In the genomic region with DNA sequence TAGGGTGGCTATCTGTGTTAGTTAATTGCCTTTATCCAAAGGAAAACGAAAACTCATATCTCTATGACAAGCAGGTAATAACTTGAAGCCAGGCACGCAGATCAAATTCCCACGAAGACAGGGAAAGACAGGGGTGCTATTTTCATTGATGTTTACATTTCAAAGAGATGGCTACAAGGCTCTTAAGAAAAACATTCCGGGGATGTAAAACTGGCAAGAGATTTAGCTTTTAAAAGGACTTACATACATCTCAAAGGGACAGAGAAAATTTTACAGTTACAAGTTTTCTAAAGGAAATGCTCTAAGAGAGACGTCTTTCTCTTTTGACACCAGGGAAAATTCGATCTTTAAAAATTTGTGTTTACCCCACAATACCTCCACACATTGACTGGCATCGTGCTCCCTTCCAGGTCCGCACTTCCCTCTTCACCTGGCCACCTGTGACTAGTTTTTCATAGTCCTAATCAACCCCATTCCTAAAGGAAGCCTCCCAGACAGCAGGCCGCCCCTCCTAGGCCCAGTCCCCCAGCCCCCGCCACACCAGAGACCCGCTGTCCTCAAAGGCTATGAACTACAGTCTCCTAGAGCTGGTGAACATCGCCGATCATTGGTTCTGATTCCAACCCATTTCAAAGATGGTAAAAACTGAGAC, we compare ENCODE assay signal across 1 cellular context.
TF ChIP-seq lines count a peak whose summit lies in the region.

No MANE protein-coding gene starts in this region.

TF ChIP-seq in HepG2, 621 proteins besides CTCF, POLR2A, EP300 and RAD21:
- TF ChIP-seq THAP11 (CRISPR knock-in tag; IDR thresholded peaks at IDR 0.05) (no peak), MAZ (IDR thresholded peaks at IDR 0.05; ENCODE audit: borderline replicate concordance, low read depth, low read length) (no peak), MAZ (CRISPR knock-in tag; IDR thresholded peaks at IDR 0.05; ENCODE audit: low read depth) (no peak), MATR3 (CRISPR knock-in tag; IDR thresholded peaks at IDR 0.05) (no peak), ZFP36L1 (CRISPR knock-in tag; IDR thresholded peaks at IDR 0.05) (no peak), ZMYM3 (CRISPR knock-in tag; IDR thresholded peaks at IDR 0.05) (peak; percentile 94; the same call in 1 of the 2 replicates), MED8 (CRISPR knock-in tag; IDR thresholded peaks at IDR 0.05; ENCODE audit: insufficient replicate concordance) (peak; percentile 25), KDM1A (CRISPR knock-in tag; IDR thresholded peaks at IDR 0.05) (peak; percentile 78), ZNF350 (CRISPR knock-in tag; IDR thresholded peaks at IDR 0.05; ENCODE audit: borderline replicate concordance, low read depth) (no peak), SIN3A (IDR thresholded peaks at IDR 0.05; ENCODE audit: borderline replicate concordance, low read depth, low read length) (0 out of 2 replicates have a peak, but pooled peaks have one; percentile 4), CHD4 (IDR thresholded peaks at IDR 0.05; ENCODE audit: borderline replicate concordance, low read length) (0 out of 2 replicates have a peak, but pooled peaks have one; percentile 92), PRPF4 (IDR thresholded peaks at IDR 0.05; ENCODE audit: low read depth, low read length, poor library complexity, severe bottlenecking) (no peak), ZNF629 (CRISPR knock-in tag; conservative IDR thresholded peaks at IDR 0.05) (peak; percentile 96), BCL6 (CRISPR knock-in tag; IDR thresholded peaks at IDR 0.05) (no peak)
- TF ChIP-seq, protein P1, sequence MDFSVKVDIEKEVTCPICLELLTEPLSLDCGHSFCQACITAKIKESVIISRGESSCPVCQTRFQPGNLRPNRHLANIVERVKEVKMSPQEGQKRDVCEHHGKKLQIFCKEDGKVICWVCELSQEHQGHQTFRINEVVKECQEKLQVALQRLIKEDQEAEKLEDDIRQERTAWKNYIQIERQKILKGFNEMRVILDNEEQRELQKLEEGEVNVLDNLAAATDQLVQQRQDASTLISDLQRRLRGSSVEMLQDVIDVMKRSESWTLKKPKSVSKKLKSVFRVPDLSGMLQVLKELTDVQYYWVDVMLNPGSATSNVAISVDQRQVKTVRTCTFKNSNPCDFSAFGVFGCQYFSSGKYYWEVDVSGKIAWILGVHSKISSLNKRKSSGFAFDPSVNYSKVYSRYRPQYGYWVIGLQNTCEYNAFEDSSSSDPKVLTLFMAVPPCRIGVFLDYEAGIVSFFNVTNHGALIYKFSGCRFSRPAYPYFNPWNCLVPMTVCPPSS (IDR thresholded peaks at IDR 0.05) = no peak
- TF ChIP-seq, protein P2, sequence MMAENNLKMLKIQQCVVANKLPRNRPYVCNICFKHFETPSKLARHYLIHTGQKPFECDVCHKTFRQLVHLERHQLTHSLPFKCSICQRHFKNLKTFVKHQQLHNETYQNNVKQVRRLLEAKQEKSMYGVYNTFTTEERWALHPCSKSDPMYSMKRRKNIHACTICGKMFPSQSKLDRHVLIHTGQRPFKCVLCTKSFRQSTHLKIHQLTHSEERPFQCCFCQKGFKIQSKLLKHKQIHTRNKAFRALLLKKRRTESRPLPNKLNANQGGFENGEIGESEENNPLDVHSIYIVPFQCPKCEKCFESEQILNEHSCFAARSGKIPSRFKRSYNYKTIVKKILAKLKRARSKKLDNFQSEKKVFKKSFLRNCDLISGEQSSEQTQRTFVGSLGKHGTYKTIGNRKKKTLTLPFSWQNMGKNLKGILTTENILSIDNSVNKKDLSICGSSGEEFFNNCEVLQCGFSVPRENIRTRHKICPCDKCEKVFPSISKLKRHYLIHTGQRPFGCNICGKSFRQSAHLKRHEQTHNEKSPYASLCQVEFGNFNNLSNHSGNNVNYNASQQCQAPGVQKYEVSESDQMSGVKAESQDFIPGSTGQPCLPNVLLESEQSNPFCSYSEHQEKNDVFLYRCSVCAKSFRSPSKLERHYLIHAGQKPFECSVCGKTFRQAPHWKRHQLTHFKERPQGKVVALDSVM (CRISPR knock-in tag; IDR thresholded peaks at IDR 0.05) = no peak
- TF ChIP-seq, protein P3, sequence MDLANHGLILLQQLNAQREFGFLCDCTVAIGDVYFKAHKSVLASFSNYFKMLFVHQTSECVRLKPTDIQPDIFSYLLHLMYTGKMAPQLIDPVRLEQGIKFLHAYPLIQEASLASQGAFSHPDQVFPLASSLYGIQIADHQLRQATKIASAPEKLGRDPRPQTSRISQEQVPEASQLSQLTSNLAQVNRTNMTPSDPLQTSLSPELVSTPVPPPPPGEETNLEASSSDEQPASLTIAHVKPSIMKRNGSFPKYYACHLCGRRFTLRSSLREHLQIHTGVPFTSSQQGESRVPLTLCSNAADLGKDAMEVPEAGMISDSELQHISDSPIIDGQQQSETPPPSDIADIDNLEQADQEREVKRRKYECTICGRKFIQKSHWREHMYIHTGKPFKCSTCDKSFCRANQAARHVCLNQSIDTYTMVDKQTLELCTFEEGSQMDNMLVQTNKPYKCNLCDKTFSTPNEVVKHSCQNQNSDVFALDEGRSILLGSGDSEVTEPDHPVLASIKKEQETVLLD (CRISPR knock-in tag; IDR thresholded peaks at IDR 0.05; ENCODE audit: low read depth) = no peak
- TF ChIP-seq, protein P4, sequence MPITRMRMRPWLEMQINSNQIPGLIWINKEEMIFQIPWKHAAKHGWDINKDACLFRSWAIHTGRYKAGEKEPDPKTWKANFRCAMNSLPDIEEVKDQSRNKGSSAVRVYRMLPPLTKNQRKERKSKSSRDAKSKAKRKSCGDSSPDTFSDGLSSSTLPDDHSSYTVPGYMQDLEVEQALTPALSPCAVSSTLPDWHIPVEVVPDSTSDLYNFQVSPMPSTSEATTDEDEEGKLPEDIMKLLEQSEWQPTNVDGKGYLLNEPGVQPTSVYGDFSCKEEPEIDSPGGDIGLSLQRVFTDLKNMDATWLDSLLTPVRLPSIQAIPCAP (CRISPR knock-in tag; IDR thresholded peaks at IDR 0.05; ENCODE audit: low read depth) = no peak
- TF ChIP-seq, protein P5, sequence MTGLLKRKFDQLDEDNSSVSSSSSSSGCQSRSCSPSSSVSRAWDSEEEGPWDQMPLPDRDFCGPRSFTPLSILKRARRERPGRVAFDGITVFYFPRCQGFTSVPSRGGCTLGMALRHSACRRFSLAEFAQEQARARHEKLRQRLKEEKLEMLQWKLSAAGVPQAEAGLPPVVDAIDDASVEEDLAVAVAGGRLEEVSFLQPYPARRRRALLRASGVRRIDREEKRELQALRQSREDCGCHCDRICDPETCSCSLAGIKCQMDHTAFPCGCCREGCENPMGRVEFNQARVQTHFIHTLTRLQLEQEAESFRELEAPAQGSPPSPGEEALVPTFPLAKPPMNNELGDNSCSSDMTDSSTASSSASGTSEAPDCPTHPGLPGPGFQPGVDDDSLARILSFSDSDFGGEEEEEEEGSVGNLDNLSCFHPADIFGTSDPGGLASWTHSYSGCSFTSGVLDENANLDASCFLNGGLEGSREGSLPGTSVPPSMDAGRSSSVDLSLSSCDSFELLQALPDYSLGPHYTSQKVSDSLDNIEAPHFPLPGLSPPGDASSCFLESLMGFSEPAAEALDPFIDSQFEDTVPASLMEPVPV (CRISPR knock-in tag; IDR thresholded peaks at IDR 0.05) = no peak
- TF ChIP-seq, protein P6, sequence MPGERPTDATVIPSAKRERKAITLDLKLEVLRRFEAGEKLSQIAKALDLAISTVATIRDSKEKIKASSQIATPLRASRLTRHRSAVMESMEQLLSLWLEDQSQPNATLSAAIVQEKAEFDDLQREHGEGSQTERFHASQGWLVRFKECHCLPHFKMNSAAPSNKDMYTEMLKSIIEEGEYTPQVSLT (CRISPR knock-in tag; IDR thresholded peaks at IDR 0.05; ENCODE audit: borderline replicate concordance, low read depth) = no peak
